7 cellular contexts compared by ENCODE assay signal in genomic region chr17:26881195-26881594, GRCh38.
DNase-seq lines count a peak whose midpoint lies in the region; ATAC-seq, FAIRE-seq and TF ChIP-seq lines count a peak whose summit lies in the region.
"Not testable (repeated sequence)": the region's sequence is repeated elsewhere in the genome, so short reads cannot be mapped to it uniquely, and the experiment has no call there.

No MANE protein-coding gene starts in this region.

- H2AFZ ChIP-seq in GM12878 (ENCODE audit: control insufficient read depth, low read depth, low read length); HepG2 (ENCODE audit: low read length): not testable (repeated sequence)

- ATAC-seq in RWPE2 (ENCODE audit: low read depth) (peak; percentile 10; the same call in 2 of the 3 replicates), Right ventricle myocardium inferior (peak; percentile 24), omental fat pad (ENCODE audit: low FRiP score) (peak; percentile 66), upper lobe of left lung (ENCODE audit: low FRiP score in 2 of 2) (peak; percentile 31 to 51)
- not testable (repeated sequence) for ATAC-seq in GM12878, HepG2

- TF ChIP-seq POLR2A in GM12878 (IDR thresholded peaks at IDR 0.05; ENCODE audit: low read depth, low read length); HepG2 (IDR thresholded peaks at IDR 0.05; ENCODE audit: insufficient read depth in 1 of 2, low read depth in 2 of 2, low read length in 2 of 2); upper lobe of left lung (IDR thresholded peaks at IDR 0.05): not testable (repeated sequence)

- WGBS in GM12878 (ENCODE audit: insufficient coverage, insufficient replicate concordance, low lambda C conversion rate, missing lambda C conversion rate) = no CpG with 5 or more reads among the region's 2 CpGs
- WGBS in HepG2 (ENCODE audit: low lambda C conversion rate) = no CpG with 5 or more reads among the region's 2 CpGs
- WGBS in upper lobe of left lung, 2 donors = 73 to 100% methylated on average over 1 of the region's 2 CpGs

- not testable (repeated sequence) for DNase-seq in RWPE2 (ENCODE audit: low spot score); GM12878 (ENCODE audit: low read depth, low spot score); Right ventricle myocardium inferior (ENCODE audit: missing footprints); HepG2 (ENCODE audit: low spot score); omental fat pad (ENCODE audit: low spot score); upper lobe of left lung

- not testable (repeated sequence) for H3K27me3 ChIP-seq in RWPE2 (ENCODE audit: insufficient read depth, poor library complexity, severe bottlenecking); GM12878 (replicated peaks in 1 of 2; ENCODE audit: control insufficient read depth in 2 of 2, insufficient read depth in 2 of 2, low read length in 1 of 2); HepG2 (ENCODE audit: control insufficient read depth in 1 of 2, insufficient read depth in 2 of 2, low read length in 2 of 2); upper lobe of left lung

- POLR2A ChIA-PET in HEK293 (lab: Yijun Ruan, JAX); GM12878 (lab: Charles Lee); HepG2 (lab: Yijun Ruan, JAX): not testable (repeated sequence)

- RAD21 ChIA-PET in GM12878 (lab: Charles Lee; ENCODE audit: unreplicated experiment) = not testable (repeated sequence)

- not testable (repeated sequence) for H3K4me3 ChIP-seq in HEK293 (ENCODE audit: low read depth, low read length); RWPE2 (ENCODE audit: severe bottlenecking); GM12878; HepG2 (replicated peaks in 1 of 3; ENCODE audit: insufficient read depth in 1 of 3, low read depth in 2 of 3, low read length in 3 of 3); upper lobe of left lung

- H3K36me3 ChIP-seq in HEK293 (ENCODE audit: control insufficient read depth in 2 of 2, insufficient read depth in 1 of 2, low read length in 2 of 2); RWPE2 (ENCODE audit: low read depth); GM12878 (ENCODE audit: control insufficient read depth in 2 of 2, insufficient read depth in 2 of 2, low read length in 1 of 2); HepG2 (replicated peaks in 1 of 2; ENCODE audit: control insufficient read depth in 1 of 2, insufficient read depth in 2 of 2, low read length in 2 of 2); upper lobe of left lung: not testable (repeated sequence)

- TF ChIP-seq RAD21 in GM12878 (IDR thresholded peaks at IDR 0.05; ENCODE audit: insufficient read depth, low read depth, low read length); HepG2 (CRISPR knock-in tag; IDR thresholded peaks at IDR 0.05): not testable (repeated sequence)

- H3K79me2 ChIP-seq in GM12878 (ENCODE audit: control insufficient read depth, insufficient read depth, low read length); HepG2 (ENCODE audit: insufficient read depth, low read length): not testable (repeated sequence)

- SMC1A ChIA-PET in GM12878 (lab: Charles Lee; ENCODE audit: uncharacterized antibody, unreplicated experiment) = not testable (repeated sequence)

- not testable (repeated sequence) for H3K27ac ChIP-seq in HEK293 (ENCODE audit: extremely low read depth, low read depth, low read length); RWPE2 (ENCODE audit: poor library complexity, severe bottlenecking); GM12878 (ENCODE audit: control insufficient read depth, insufficient read depth); HepG2 (ENCODE audit: extremely low read length, insufficient read depth, low read length); upper lobe of left lung

- H3K9me3 ChIP-seq in HEK293 (ENCODE audit: control insufficient read depth, insufficient read depth, low read depth, low read length); RWPE2 (ENCODE audit: severe bottlenecking); GM12878 (replicated peaks; ENCODE audit: control insufficient read depth, insufficient read depth, low read length): not testable (repeated sequence)
- peaks cover 40% of the 10 kb centered on the region for H3K9me3 ChIP-seq in HepG2 (ENCODE audit: low read length)
- H3K9me3 ChIP-seq in upper lobe of left lung = peaks cover 0 to 37% (median 14%) of the 10 kb centered on the region in 4 donors

- H3K9ac ChIP-seq in GM12878 (ENCODE audit: control insufficient read depth, insufficient read depth, low read length); HepG2 (ENCODE audit: insufficient read depth, low read depth, low read length): not testable (repeated sequence)

- H3K4me2 ChIP-seq in GM12878 (ENCODE audit: control insufficient read depth, insufficient read depth); HepG2 (ENCODE audit: low read depth, low read length): not testable (repeated sequence)

- not testable (repeated sequence) for H3K4me1 ChIP-seq in HEK293 (ENCODE audit: control insufficient read depth, insufficient read depth, low read length); RWPE2 (ENCODE audit: insufficient read depth, poor library complexity, severe bottlenecking); GM12878 (ENCODE audit: control insufficient read depth, insufficient read depth, low read length); HepG2 (ENCODE audit: insufficient read depth, low read length); upper lobe of left lung

- in situ Hi-C loops in GM12878 (cut with MboI); HepG2 (cut with HindIII; ENCODE audit: extremely low pct_ligation_motif_present, low pct_unique_long_range_greater_than_20kb): not testable (repeated sequence)

- not testable (repeated sequence) for TF ChIP-seq CTCF in HEK293 (tag by site-specific recombination; IDR thresholded peaks at IDR 0.05); RWPE2 (IDR thresholded peaks at IDR 0.05; ENCODE audit: poor library complexity, severe bottlenecking); GM12878 (IDR thresholded peaks at IDR 0.05 in 2 of 3, conservative IDR thresholded peaks at IDR 0.05 in 1 of 3; ENCODE audit: control insufficient read depth in 2 of 3, extremely low read depth in 1 of 3, insufficient read depth in 1 of 3, low read depth in 3 of 3, low read length in 3 of 3); HepG2 (CRISPR knock-in tag; IDR thresholded peaks at IDR 0.05); upper lobe of left lung (IDR thresholded peaks at IDR 0.05)
- TF ChIP-seq CTCF in omental fat pad (IDR thresholded peaks at IDR 0.05) = peak in 2 of 3 donors; percentile 95 to 99

- FAIRE-seq in GM12878 (lab: Jason Lieb, UNC); HepG2 (lab: Jason Lieb, UNC): not testable (repeated sequence)

- not testable (repeated sequence) for BruUV-seq in GM12878 (replicated peaks; lab: Mats Ljungman, UMichigan); HepG2 (replicated peaks; lab: Mats Ljungman, UMichigan)

- H4K20me1 ChIP-seq in GM12878 (ENCODE audit: control insufficient read depth, insufficient read depth); HepG2 (ENCODE audit: insufficient read depth, low read length): not testable (repeated sequence)

- intact Hi-C loops in GM12878 (cut with micrococcal nuclease; ENCODE audit: unreplicated experiment); Right ventricle myocardium inferior (cut with DNase I); HepG2 (cut with micrococcal nuclease; ENCODE audit: unreplicated experiment): not testable (repeated sequence)

- TF ChIP-seq EP300 in GM12878 (IDR thresholded peaks at IDR 0.05; ENCODE audit: borderline replicate concordance in 1 of 2, control insufficient read depth in 1 of 2, low read depth in 2 of 2, low read length in 2 of 2); HepG2 (IDR thresholded peaks at IDR 0.05; ENCODE audit: low read depth in 2 of 2, low read length in 2 of 2); HepG2 (CRISPR knock-in tag; IDR thresholded peaks at IDR 0.05; ENCODE audit: borderline replicate concordance); upper lobe of left lung (IDR thresholded peaks at IDR 0.05): not testable (repeated sequence)

- CTCF ChIA-PET in HEK293 (lab: Yijun Ruan, JAX); GM12878 (lab: Yijun Ruan, JAX); HepG2 (lab: Yijun Ruan, JAX; ENCODE audit: low intra/inter-chr PET ratio, low total read pairs): not testable (repeated sequence)

TF ChIP-seq in HEK293, 187 proteins besides CTCF, POLR2A, EP300 and RAD21 (continues in another document):
- TF ChIP-seq ZNF521 (tag by site-specific recombination; IDR thresholded peaks at IDR 0.05) (0 out of 2 replicates have a peak, but pooled peaks have one; percentile 82), ZNF555 (tag by site-specific recombination; conservative IDR thresholded peaks at IDR 0.05) (peak; percentile 26; the same call in 1 of the 2 replicates), ZBTB7A (tag by site-specific recombination; IDR thresholded peaks at IDR 0.05; ENCODE audit: low read depth) (peak; percentile 88; the same call in 1 of the 2 replicates)

TF ChIP-seq in GM12878, 131 proteins besides CTCF, POLR2A, EP300 and RAD21 (continues in another document):
- TF ChIP-seq ZSCAN29 (IDR thresholded peaks at IDR 0.05) (peak; percentile 98), LARP7 (IDR thresholded peaks at IDR 0.05) (peak; percentile 99; the same call in 1 of the 2 replicates), BHLHE40 (IDR thresholded peaks at IDR 0.05; ENCODE audit: borderline replicate concordance in 1 of 2, low read depth in 2 of 2, low read length in 1 of 2) (peak in 1 of 2 experiments; percentile 7; a peak in 1 of 4 replicates)

TF ChIP-seq in HepG2, 621 proteins besides CTCF, POLR2A, EP300 and RAD21 (continues in another document):
- TF ChIP-seq SKI (IDR thresholded peaks at IDR 0.05; ENCODE audit: partially characterized antibody) = peak; percentile 73
- peak; percentile 76; the same call in 1 of the 2 replicates for TF ChIP-seq TBX3 (IDR thresholded peaks at IDR 0.05; ENCODE audit: borderline replicate concordance)
